Comparison of ENCODE assay signal across 9 cellular contexts in the genomic region with DNA sequence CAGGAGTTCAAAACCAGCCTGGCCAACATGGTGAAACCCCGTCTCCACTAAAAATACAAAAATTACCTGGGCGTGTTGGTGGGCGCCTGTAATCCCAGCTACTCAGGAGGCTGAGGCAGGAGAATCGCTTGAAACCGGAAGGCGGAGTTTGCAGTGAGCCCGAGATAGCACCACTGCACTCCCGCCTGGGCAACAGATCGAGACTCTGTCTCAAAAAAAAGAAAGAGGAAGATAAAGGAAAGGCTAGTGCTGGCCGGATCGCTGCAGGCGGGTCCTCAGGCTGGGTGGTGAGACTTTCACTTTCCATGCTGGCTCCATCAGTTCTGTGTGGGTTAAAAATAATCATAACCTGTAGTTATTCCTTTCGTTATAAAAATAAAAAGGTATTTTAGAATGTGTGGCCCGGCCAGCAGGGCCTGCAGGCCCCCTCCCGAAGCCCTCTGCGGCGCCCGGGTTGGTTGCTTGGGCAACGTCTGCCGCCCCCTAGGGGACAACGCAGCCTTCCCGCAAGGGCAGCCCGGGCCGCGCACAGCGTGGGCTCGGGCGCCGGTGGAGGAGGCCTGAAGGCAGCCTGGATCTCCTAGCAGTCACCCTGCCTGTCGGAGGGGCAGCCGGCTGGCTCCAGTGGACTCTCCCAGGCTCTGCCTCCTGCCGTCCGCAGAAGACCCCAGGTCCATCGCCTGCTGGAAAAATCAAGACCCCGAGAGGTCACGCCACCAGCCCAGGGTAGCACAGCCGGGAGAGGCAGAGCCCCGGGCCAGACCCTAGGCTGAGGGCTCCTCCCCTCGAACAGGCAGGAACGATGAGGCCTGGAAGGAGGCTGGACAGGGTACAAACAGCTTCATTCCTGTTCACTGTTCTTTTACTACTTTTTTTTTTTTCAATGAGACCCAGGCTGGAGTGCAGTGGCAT. TPM values are rescaled to one million over a fixed set of nuclear protein-coding genes. Genes with fewer than 3 reads are reported as not detected.
DNase-seq lines count a peak whose midpoint lies in the region; ATAC-seq and TF ChIP-seq lines count a peak whose summit lies in the region.
"Had no signal": no experiment of that assay in that cellular context is flagged by ENCODE, and none has a peak within 500 bp of the region (broad histone marks: within the 10 kb centered on the region; RNA-seq: fewer than 3 reads in every experiment).

No MANE protein-coding gene starts in this region.

- peak overlapping the region; percentile 45 for H3K4me2 ChIP-seq in GM23248 (ENCODE audit: unreplicated experiment)

- H3K27me3 ChIP-seq in GM23248 (replicated peaks; ENCODE audit: insufficient read depth) (no peaks in the 10 kb centered on the region), testis (no peaks in the 10 kb centered on the region)

- H3K36me3 ChIP-seq in GM23248 (ENCODE audit: low read depth) (no peaks in the 10 kb centered on the region), testis (ENCODE audit: low read depth, missing control alignments) (no peaks in the 10 kb centered on the region)

- no peak for TF ChIP-seq POLR2A in testis (IDR thresholded peaks at IDR 0.05)

- intact Hi-C loops in testis (cut with DNase I; ENCODE audit: low total_unique reads), result no loop called here

- TF ChIP-seq CTCF in fibroblast of mammary gland (conservative IDR thresholded peaks at IDR 0.05; ENCODE audit: control insufficient read depth, insufficient read depth, low read depth, low read length), result peak; percentile 58
- no peak for TF ChIP-seq CTCF in omental fat pad (IDR thresholded peaks at IDR 0.05)
- TF ChIP-seq CTCF in testis (IDR thresholded peaks at IDR 0.05), result peak; percentile 73 to 86 (median 74)

- DNase-seq in EH (ENCODE audit: low read depth) (peak; percentile 59), GM23248 (peak; percentile 88), NCI-H1930 (lab: John Stamatoyannopoulos, UW) (peak; percentile 25 to 35), activated T-cell treated with anti-CD3 and anti-CD28 coated beads for 4 hours (peak; percentile 61), fibroblast of mammary gland (ENCODE audit: low read depth) (peak; percentile 49), omental fat pad (ENCODE audit: low spot score) (peak; percentile 52), testis (peak; percentile 81), NCI-H774 (lab: John Stamatoyannopoulos, UW) (no peak)

- H3K4me1 ChIP-seq in GM23248 (ENCODE audit: insufficient read depth), result no peaks in the 10 kb centered on the region
- H3K4me1 ChIP-seq in testis, result no peaks in the 10 kb centered on the region

- no peaks in the 10 kb centered on the region for H3K79me2 ChIP-seq in GM23248 (ENCODE audit: insufficient read depth)

- WGBS in GM23248 (ENCODE audit: low coverage in 1 of 2, low lambda C conversion rate in 2 of 2, missing lambda C conversion rate in 2 of 2), 2 experiments, result 22 to 23% methylated on average over 40 of the region's 40 CpGs
- WGBS in testis, 2 donors, result 20 to 23% methylated on average over 19 to 40 of the region's 40 CpGs

- in situ Hi-C loops in GM23248 (cut with MboI), result no loop called here

- H2AFZ ChIP-seq in GM23248, result peak overlapping the region; percentile 87

- H3K9me2 ChIP-seq in GM23248 (ENCODE audit: insufficient read depth), result no peaks in the 10 kb centered on the region

- peak overlapping the region; percentile 60 for H3K4me3 ChIP-seq in GM23248
- peak overlapping the region; percentile 1 for H3K4me3 ChIP-seq in fibroblast of mammary gland (ENCODE audit: control insufficient read depth, low read depth, low read length)
- peak overlapping the region; percentile 36 to 39 for H3K4me3 ChIP-seq in testis

- H3F3A ChIP-seq in GM23248 (ENCODE audit: insufficient read depth), result no peaks in the 10 kb centered on the region

- H3K27ac ChIP-seq in GM23248 (no peak overlapping the region), testis (peak overlapping the region; percentile 27 to 76)

- no peaks in the 10 kb centered on the region for H4K20me1 ChIP-seq in GM23248 (ENCODE audit: insufficient read depth)

- H3K9me3 ChIP-seq in GM23248 (ENCODE audit: low read depth) (no peaks in the 10 kb centered on the region), testis (no peaks in the 10 kb centered on the region)

- ATAC-seq in omental fat pad (ENCODE audit: low FRiP score), result peak; percentile 95

- peak overlapping the region; percentile 62 for H3K9ac ChIP-seq in GM23248

RNA-seq across cellular contexts. Expression of a gene that starts 5.0 kb away (rescaled TPM):
- not detected in 2 replicates for total RNA-seq in GM23248 (2014; rRNA removed; shearing (Covaris generic))
- polyA plus RNA-seq in GM23248 (2016; fragmentation: Nextera tagmentation; extraction: Ambion mirVana) (not detected in 2 replicates), testis (ENCODE audit: insufficient read depth, low read depth, low replicate concordance) (0.78 TPM)
- total RNA-seq in omental fat pad (under 1 TPM in 1 of 4 donors, not detected in 3; 0.37 TPM), testis (under 1 TPM; 0.37 to 0.87 TPM)
- total RNA-seq: RPMI7951 had no signal

RNA-seq across cellular contexts. Expression of a gene that starts 11.9 kb away (rescaled TPM):
- total RNA-seq in GM23248 (2014; rRNA removed; shearing (Covaris generic)), result 11.8 and 12.0 TPM in 2 replicates
- 5.5 TPM in 2 replicates for polyA plus RNA-seq in GM23248 (2016; fragmentation: Nextera tagmentation; extraction: Ambion mirVana)
- 10 to 100 TPM; 29.7 to 72.2 (median 50.2) TPM for total RNA-seq in omental fat pad
- total RNA-seq in testis, result 100 to 1,000 TPM; 185 to 322 TPM
- 72.3 TPM for polyA plus RNA-seq in testis (ENCODE audit: insufficient read depth, low read depth, low replicate concordance)

RNA-seq across cellular contexts. Expression of a gene that starts 58.1 kb away (rescaled TPM):
- total RNA-seq in GM23248 (2014; rRNA removed; shearing (Covaris generic)), result 15.3 and 22.4 TPM in 2 replicates
- polyA plus RNA-seq in GM23248 (2016; fragmentation: Nextera tagmentation; extraction: Ambion mirVana), result 19.4 and 20.9 TPM in 2 replicates
- 10 to 100 TPM in 3 of 4 donors, 1 to 10 TPM in 1; 8.6 to 11.2 (median 10.3) TPM for total RNA-seq in omental fat pad
- 10 to 100 TPM; 12.9 to 18.2 TPM for total RNA-seq in testis
- 12.8 TPM for polyA plus RNA-seq in testis (ENCODE audit: insufficient read depth, low read depth, low replicate concordance)

Comparison
In these comparisons a context has a peak if more than half of its experiments do, and no peak if none do; other contexts are left out.
1. H3K4me3 ChIP-seq: peak in every context shown above with its lines; median percentile 60 in GM23248; 38 in testis; 1 in fibroblast of mammary gland.
2. CTCF ChIP-seq: peak in fibroblast of mammary gland (single experiment) and testis (3 of 3); none in omental fat pad (0 of 3).